ENCODE assay signal across 1 cellular context in genomic region chr15:89750560-89751542, GRCh38.
TF ChIP-seq lines count a peak whose summit lies in the region.

MESP1 (minus strand) TSS chr15:89751249; CDS start chr15:89751231, 18 bp downstream.

TF ChIP-seq in K562, 482 proteins besides CTCF, POLR2A, EP300 and RAD21 (continued from another document and continues in another):
- TF ChIP-seq FOS (IDR thresholded peaks at IDR 0.05; ENCODE audit: extremely low read depth, insufficient read length) (no peak), ZNF263 (CRISPR knock-in tag; IDR thresholded peaks at IDR 0.05; ENCODE audit: borderline replicate concordance) (no peak; the same call in 1 of the 2 replicates), CTBP1 (IDR thresholded peaks at IDR 0.05; ENCODE audit: borderline replicate concordance) (peak; percentile 94), MAFF (IDR thresholded peaks at IDR 0.05; ENCODE audit: low read length) (no peak), TFAP4 (CRISPR knock-in tag; IDR thresholded peaks at IDR 0.05; ENCODE audit: borderline replicate concordance) (peak; percentile 78), POLR2G (IDR thresholded peaks at IDR 0.05; ENCODE audit: low read depth, low read length) (peak; percentile 89), POLR2H (tag; IDR thresholded peaks at IDR 0.05; ENCODE audit: low read depth) (no peak), RBM22 (IDR thresholded peaks at IDR 0.05; ENCODE audit: low read depth, low read length, poor library complexity, severe bottlenecking) (peak; percentile 28), RCOR1 (IDR thresholded peaks at IDR 0.05; ENCODE audit: borderline replicate concordance in 1 of 2, low read depth in 2 of 2, low read length in 2 of 2) (peak in 1 of 2 experiments; percentile 72; a peak in 2 of 4 replicates), SMARCB1 (IDR thresholded peaks at IDR 0.05; ENCODE audit: insufficient read length, low read depth) (no peak), GABPB1 (CRISPR knock-in tag; IDR thresholded peaks at IDR 0.05) (peak; percentile 19; the same call in 1 of the 2 replicates), CEBPB (tag; IDR thresholded peaks at IDR 0.05) (no peak), HSF4 (CRISPR knock-in tag; IDR thresholded peaks at IDR 0.05; ENCODE audit: borderline replicate concordance) (no peak), CEBPZ (IDR thresholded peaks at IDR 0.05; ENCODE audit: borderline replicate concordance, low read depth, low read length) (no peak), ZNF175 (CRISPR knock-in tag; IDR thresholded peaks at IDR 0.05; ENCODE audit: low read depth) (no peak), XRCC5 (IDR thresholded peaks at IDR 0.05; ENCODE audit: low read depth, low read length) (peak; percentile 77), ZBED1 (IDR thresholded peaks at IDR 0.05) (no peak), BMI1 (IDR thresholded peaks at IDR 0.05; ENCODE audit: low read length) (no peak), CGGBP1 (CRISPR knock-in tag; IDR thresholded peaks at IDR 0.05) (no peak), XRCC3 (IDR thresholded peaks at IDR 0.05) (no peak), HMG20A (CRISPR knock-in tag; conservative IDR thresholded peaks at IDR 0.05) (no peak), AFF1 (IDR thresholded peaks at IDR 0.05; ENCODE audit: low read depth in 1 of 2, partially characterized antibody in 2 of 2) (no peak), ILF3 (IDR thresholded peaks at IDR 0.05; ENCODE audit: borderline replicate concordance) (no peak), MCM2 (IDR thresholded peaks at IDR 0.05; ENCODE audit: low read depth) (no peak), NR0B1 (IDR thresholded peaks at IDR 0.05; ENCODE audit: partially characterized antibody) (no peak), TRIM24 (IDR thresholded peaks at IDR 0.05) (no peak), NFATC3 (IDR thresholded peaks at IDR 0.05) (no peak), POU5F1 (IDR thresholded peaks at IDR 0.05; ENCODE audit: borderline replicate concordance, low read depth, low read length, partially characterized antibody) (no peak), NFIC (IDR thresholded peaks at IDR 0.05) (peak; percentile 15; the same call in 1 of the 2 replicates), GABPA (tag; conservative IDR thresholded peaks at IDR 0.05; ENCODE audit: low read depth) (no peak), ZNF143 (CRISPR knock-in tag; IDR thresholded peaks at IDR 0.05) (no peak), TGIF2 (CRISPR knock-in tag; IDR thresholded peaks at IDR 0.05) (no peak), BCLAF1 (IDR thresholded peaks at IDR 0.05; ENCODE audit: borderline replicate concordance in 1 of 2, control insufficient read depth in 1 of 2, low read depth in 2 of 2, low read length in 1 of 2) (no peak), SMARCA4 (IDR thresholded peaks at IDR 0.05) (no peak), PHF8 (IDR thresholded peaks at IDR 0.05; ENCODE audit: borderline replicate concordance, low read length) (peak; percentile 74; the same call in 1 of the 2 replicates), PPARD (CRISPR knock-in tag; IDR thresholded peaks at IDR 0.05) (no peak), ZNF134 (CRISPR knock-in tag; conservative IDR thresholded peaks at IDR 0.05) (no peak), ZBTB26 (CRISPR knock-in tag; IDR thresholded peaks at IDR 0.05) (no peak), NBN (IDR thresholded peaks at IDR 0.05; ENCODE audit: low read depth) (no peak), HNRNPLL (IDR thresholded peaks at IDR 0.05; ENCODE audit: low read depth, low read length, poor library complexity, severe bottlenecking) (peak; percentile 75), KLF10 (CRISPR knock-in tag; IDR thresholded peaks at IDR 0.05) (no peak), ESRRB (CRISPR knock-in tag; IDR thresholded peaks at IDR 0.05; ENCODE audit: borderline replicate concordance) (no peak), ETV1 (tag; conservative IDR thresholded peaks at IDR 0.05; ENCODE audit: low read depth) (no peak), GABPB2 (CRISPR knock-in tag; conservative IDR thresholded peaks at IDR 0.05) (no peak), MED1 (CRISPR knock-in tag; IDR thresholded peaks at IDR 0.05; ENCODE audit: borderline replicate concordance) (no peak), TSHZ1 (CRISPR knock-in tag; IDR thresholded peaks at IDR 0.05) (no peak), HDAC8 (tag; IDR thresholded peaks at IDR 0.05) (peak; percentile 48; the same call in 1 of the 2 replicates)
